In genomic region chr15:99151156-99151555, GRCh38 we compare ENCODE assay signal across 15 cellular contexts. TPM values are rescaled to one million over a fixed set of nuclear protein-coding genes. Genes with fewer than 3 reads are reported as not detected.
DNase-seq lines count a peak whose midpoint lies in the region; ATAC-seq and TF ChIP-seq lines count a peak whose summit lies in the region.
"Had no signal": no experiment of that assay in that cellular context is flagged by ENCODE, and none has a peak within 500 bp of the region (broad histone marks: within the 10 kb centered on the region; RNA-seq: fewer than 3 reads in every experiment).

No MANE protein-coding gene starts in this region.

- no peak overlapping the region for H2AK5ac ChIP-seq in H9 (ENCODE audit: insufficient read length, low read length)

- no CpG with 5 or more reads among the region's 2 CpGs for WGBS in H9 (ENCODE audit: extremely low coverage, insufficient read length, low lambda C conversion rate)
- 41 to 57% methylated on average over 2 of the region's 2 CpGs for WGBS in thyroid gland, 2 donors

- H3K9me3 Mint-ChIP-seq in H9 (peaks cover 0 to 3% of the 10 kb centered on the region in 2 experiments; a peak in 2 of 5 replicates), nephron progenitor cell (no peaks in the 10 kb centered on the region)
- H3K9me3 Mint-ChIP-seq: CD4-positive, alpha-beta T cell had no signal

- intact Hi-C loops in thyroid gland (cut with DNase I) = loop anchor here (10.0 kb wide), 1 partner anchor 54 kb away; no protein-coding TSS in a partner anchor

- no peak overlapping the region for H3K14ac ChIP-seq in H9 (ENCODE audit: insufficient read depth, low read length)

- peak; percentile 8 for DNase-seq in H9
- peak; percentile 63 for DNase-seq in RPMI8226
- no peak for DNase-seq in nephron progenitor cell
- peak; percentile 71 to 76 for DNase-seq in thyroid gland
- no peak for DNase-seq in activated CD4-positive, alpha-beta T cell treated with anti-CD3 and anti-CD28 coated beads for 1 hour
- DNase-seq in NCI-H1105 treated with DMSO at 0.1 percent for 48 hours (lab: John Stamatoyannopoulos, UW) = no peak
- DNase-seq: ACHN; C1 segment of cervical spinal cord; CD4-positive, alpha-beta T cell; DMS79; KBM-7 had no signal

- H2BK20ac ChIP-seq in H9 (ENCODE audit: low read depth, low read length, poor library complexity, severe bottlenecking) = no peak overlapping the region

- no peaks in the 10 kb centered on the region for H3K27me3 Mint-ChIP-seq in H9 (ENCODE audit: low read depth)
- peaks cover 3% of the 10 kb centered on the region for H3K27me3 Mint-ChIP-seq in nephron progenitor cell (ENCODE audit: low read depth, poor library complexity)
- H3K27me3 Mint-ChIP-seq: B cell; CD4-positive, alpha-beta T cell had no signal

- H2AFZ ChIP-seq in H9 (ENCODE audit: low read length) = no peak overlapping the region

- H3K27me3 ChIP-seq in H9 (ENCODE audit: insufficient read depth, low read length) (no peaks in the 10 kb centered on the region), thyroid gland (no peaks in the 10 kb centered on the region)

- H3K23ac ChIP-seq in H9 (ENCODE audit: insufficient read length, low read depth, low read length) = no peak overlapping the region

- H2BK5ac ChIP-seq in H9 (ENCODE audit: insufficient read length, low read length) = no peak overlapping the region

- no peak overlapping the region for H2BK15ac ChIP-seq in H9 (ENCODE audit: low read depth, low read length)

- no peak for TF ChIP-seq CTCF in H9 (conservative IDR thresholded peaks at IDR 0.05)
- TF ChIP-seq CTCF in nephron progenitor cell (IDR thresholded peaks at IDR 0.05) = no peak
- no peak for TF ChIP-seq CTCF in thyroid gland (IDR thresholded peaks at IDR 0.05)

- no peak overlapping the region for H3K9ac ChIP-seq in H9 (ENCODE audit: extremely low read depth, insufficient read length, low read length)

- H3K4me3 ChIP-seq in thyroid gland (replicated peaks in 1 of 3) = no peak overlapping the region
- H3K4me3 ChIP-seq: GM12878 had no signal

- H3K79me1 ChIP-seq in H9 (ENCODE audit: insufficient read depth, low read depth, low read length, poor library complexity, severe bottlenecking) = no peaks in the 10 kb centered on the region

- no peak overlapping the region for H3K18ac ChIP-seq in H9 (ENCODE audit: insufficient read length, low read depth, low read length)

- H4K8ac ChIP-seq in H9 (replicated peaks; ENCODE audit: insufficient read length, low read depth, low read length) = no peak overlapping the region

- H3K36me3 Mint-ChIP-seq in H9 (ENCODE audit: insufficient read depth in 1 of 3, low read depth in 3 of 3) = peaks cover 9 to 18% (median 16%) of the 10 kb centered on the region in 3 experiments
- peaks cover 71% of the 10 kb centered on the region for H3K36me3 Mint-ChIP-seq in nephron progenitor cell (ENCODE audit: low read depth)

- H3K4me1 Mint-ChIP-seq in H9 = peaks cover 21 to 23% of the 10 kb centered on the region in 2 experiments
- peaks cover 2% of the 10 kb centered on the region for H3K4me1 Mint-ChIP-seq in nephron progenitor cell
- H3K4me1 Mint-ChIP-seq: B cell had no signal

- no peak overlapping the region for H3K56ac ChIP-seq in H9 (ENCODE audit: insufficient read length, low read depth, low read length)

- H3K4ac ChIP-seq in H9 (ENCODE audit: low read depth, low read length) = no peak overlapping the region

- no peaks in the 10 kb centered on the region for H3K36me3 ChIP-seq in thyroid gland

- peaks cover 3% of the 10 kb centered on the region; the same call in 1 of the 2 replicates for H3K4me1 ChIP-seq in H9 (ENCODE audit: insufficient read depth, low read length)
- H3K4me1 ChIP-seq in thyroid gland = peaks cover 10 to 12% of the 10 kb centered on the region in 2 donors

- H2BK120ac ChIP-seq in H9 (ENCODE audit: low read depth, low read length, poor library complexity, severe bottlenecking) = no peak overlapping the region

- H2BK12ac ChIP-seq in H9 (ENCODE audit: insufficient read length, low read depth, low read length) = no peak overlapping the region

- no peak overlapping the region for H3K4me3 Mint-ChIP-seq in H9
- no peak overlapping the region for H3K4me3 Mint-ChIP-seq in nephron progenitor cell
- H3K4me3 Mint-ChIP-seq: B cell; CD4-positive, alpha-beta T cell had no signal

- H4K20me1 ChIP-seq in H9 (ENCODE audit: control insufficient read depth, insufficient read depth, insufficient read length) = no peaks in the 10 kb centered on the region

- no peak for ATAC-seq in HG03439 (IDR thresholded peaks at IDR 0.05; ENCODE audit: unreplicated experiment)
- ATAC-seq: GM12878 had no signal

- H3K4me2 ChIP-seq in H9 (ENCODE audit: insufficient read depth, insufficient read length, low read length) = no peak overlapping the region

- H3K27ac ChIP-seq in H9 (ENCODE audit: insufficient read length, low read depth, low read length) (no peak overlapping the region), thyroid gland (peak overlapping the region in 1 of 3 donors; percentile 13)
- H3K27ac ChIP-seq: HL-60 had no signal

- no peaks in the 10 kb centered on the region for H3K23me2 ChIP-seq in H9 (ENCODE audit: insufficient read length, low read depth, low read length, poor library complexity, severe bottlenecking)

- H3K27ac Mint-ChIP-seq in H9 = peak overlapping the region; percentile 24 to 87 (median 48); a peak in 3 of 7 replicates
- peak overlapping the region; percentile 27 for H3K27ac Mint-ChIP-seq in nephron progenitor cell
- H3K27ac Mint-ChIP-seq: B cell; CD4-positive, alpha-beta T cell had no signal

- H3K9me3 ChIP-seq in H9 (ENCODE audit: control insufficient read depth, low read depth, low read length) = no peaks in the 10 kb centered on the region
- H3K9me3 ChIP-seq in thyroid gland = no peaks in the 10 kb centered on the region

- H4K5ac ChIP-seq in H9 (ENCODE audit: insufficient read length, low read depth, low read length) = no peak overlapping the region

- H4K91ac ChIP-seq in H9 (ENCODE audit: insufficient read length, low read depth, low read length) = no peak overlapping the region

- no peak for TF ChIP-seq POLR2A in thyroid gland (IDR thresholded peaks at IDR 0.05)

- no peak overlapping the region for H3T11ph ChIP-seq in H9 (ENCODE audit: low read length)

- H3K79me2 ChIP-seq in H9 (ENCODE audit: insufficient read depth, low read length) = no peaks in the 10 kb centered on the region

RNA-seq across cellular contexts. Expression of gene SYNM, which starts 46.3 kb away (rescaled TPM):
- total RNA-seq in H9 (2021) (1.8 and 1.9 TPM in 2 replicates), thyroid gland (10 to 100 TPM; 14.8 to 24.8 (median 21.5) TPM)

Comparison
In these comparisons a context has a peak if more than half of its experiments do, and no peak if none do; other contexts are left out.
1. DNase-seq: peak in H9 (single experiment), RPMI8226 (single experiment) and thyroid gland (2 of 2); none in nephron progenitor cell (single experiment), activated CD4-positive, alpha-beta T cell treated with anti-CD3 and anti-CD28 coated beads for 1 hour (single experiment) and NCI-H1105 treated with DMSO at 0.1 percent for 48 hours (single experiment).